25 cellular contexts compared by ENCODE assay signal in the genomic region with DNA sequence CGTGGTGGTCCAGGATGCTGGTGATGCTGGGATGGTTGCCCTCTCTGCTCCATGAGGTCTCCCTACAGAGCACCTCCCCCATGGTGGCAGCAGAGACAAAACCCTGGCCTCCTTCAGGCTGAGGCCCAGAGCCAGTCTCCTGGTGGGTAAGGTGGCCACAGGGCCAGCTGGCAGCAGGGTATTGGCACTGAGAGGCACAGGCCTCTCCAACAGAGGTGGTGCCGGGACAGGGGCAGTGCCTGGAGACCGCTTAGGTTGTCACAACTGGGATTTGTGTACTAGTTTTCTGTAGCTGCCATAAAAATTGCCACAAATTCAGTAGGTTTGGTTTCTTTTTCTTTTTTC. TPM values are rescaled to one million over a fixed set of nuclear protein-coding genes. Genes with fewer than 3 reads are reported as not detected.
DNase-seq lines count a peak whose midpoint lies in the region; ATAC-seq and TF ChIP-seq lines count a peak whose summit lies in the region.
"Had no signal": no experiment of that assay in that cellular context is flagged by ENCODE, and none has a peak within 500 bp of the region (broad histone marks: within the 10 kb centered on the region; RNA-seq: fewer than 3 reads in every experiment).

No MANE protein-coding gene starts in this region.

- H3K36me3 Mint-ChIP-seq in activated naive CD4-positive, alpha-beta T cell treated with anti-CD3 and anti-CD28 coated beads, Interleukin-2, amount 10 ng/mL, durations not matched to agents 7 days and 5 days, result no peaks in the 10 kb centered on the region
- no peaks in the 10 kb centered on the region for H3K36me3 Mint-ChIP-seq in central memory CD8-positive, alpha-beta T cell (ENCODE audit: insufficient read depth)
- H3K36me3 Mint-ChIP-seq: activated naive CD8-positive, alpha-beta T cell; CD8-positive, alpha-beta memory T cell; immature natural killer cell had no signal

- CTCF ChIA-PET in activated naive CD4-positive, alpha-beta T cell treated with anti-CD3 and anti-CD28 coated beads, Interleukin-2, amount 10 ng/mL, durations not matched to agents 7 days and 5 days (lab: Charles Lee), result interaction anchor here (0.6 kb wide), 1 partner anchor 518 kb away, joined by 3 read pairs; no protein-coding TSS in a partner anchor
- CTCF ChIA-PET in RWPE1 (lab: Yijun Ruan, JAX), result interaction anchor here (0.6 kb wide), 1 partner anchor 10 kb away, joined by 3 read pairs; no protein-coding TSS in a partner anchor

- no peak overlapping the region for H3K27ac Mint-ChIP-seq in activated naive CD4-positive, alpha-beta T cell treated with anti-CD3 and anti-CD28 coated beads, Interleukin-2, amount 10 ng/mL, durations not matched to agents 7 days and 5 days
- no peak overlapping the region for H3K27ac Mint-ChIP-seq in central memory CD8-positive, alpha-beta T cell (ENCODE audit: low read depth)
- H3K27ac Mint-ChIP-seq: activated CD8-positive, alpha-beta T cell treated with anti-CD3 and anti-CD28 coated beads for 36 hours; activated naive CD8-positive, alpha-beta T cell; stimulated activated naive CD8-positive, alpha-beta T cell treated with anti-CD3 and anti-CD28 coated beads, Interleukin-15, Interleukin-2, amounts not matched to agents 100 ng/mL and 50 ng/mL, for 24 hours; T-helper 17 cell had no signal

- H3K4me1 ChIP-seq in rectal smooth muscle tissue (ENCODE audit: control insufficient read depth, insufficient read depth, low read length), result peaks cover 4% of the 10 kb centered on the region

- peaks cover 73% of the 10 kb centered on the region for H3K27me3 Mint-ChIP-seq in activated naive CD4-positive, alpha-beta T cell treated with anti-CD3 and anti-CD28 coated beads, Interleukin-2, amount 10 ng/mL, durations not matched to agents 7 days and 5 days
- peaks cover 42% of the 10 kb centered on the region for H3K27me3 Mint-ChIP-seq in central memory CD8-positive, alpha-beta T cell

- H3K36me3 ChIP-seq in rectal smooth muscle tissue (ENCODE audit: control insufficient read depth, insufficient read depth, low read length), result no peaks in the 10 kb centered on the region
- H3K36me3 ChIP-seq: ascending aorta, gastrocnemius medialis, left lung, thoracic aorta, vagina had no signal

- peaks cover 16% of the 10 kb centered on the region for H3K27me3 ChIP-seq in rectal smooth muscle tissue (ENCODE audit: control insufficient read depth, insufficient read depth, low read length)
- H3K27me3 ChIP-seq: ascending aorta, vagina had no signal

- POLR2A ChIA-PET in RWPE1 (lab: Yijun Ruan, JAX; ENCODE audit: low non-redundant PET), result no interaction called here

- no peaks in the 10 kb centered on the region for H3K9me3 Mint-ChIP-seq in activated naive CD4-positive, alpha-beta T cell treated with anti-CD3 and anti-CD28 coated beads, Interleukin-2, amount 10 ng/mL, durations not matched to agents 7 days and 5 days
- no peaks in the 10 kb centered on the region for H3K9me3 Mint-ChIP-seq in central memory CD8-positive, alpha-beta T cell
- H3K9me3 Mint-ChIP-seq: activated CD8-positive, alpha-beta T cell treated with anti-CD3 and anti-CD28 coated beads for 36 hours; activated T-helper 17 cell treated with anti-CD3 and anti-CD28 coated beads, Interleukin-2, amount 50 U/mL, for 72 hours; CD8-positive, alpha-beta memory T cell; immature natural killer cell; mesothelial cell of epicardium; stimulated activated naive CD8-positive, alpha-beta T cell treated with anti-CD3 and anti-CD28 coated beads, Interleukin-15, Interleukin-2, amounts not matched to agents 100 ng/mL and 50 ng/mL, for 24 hours had no signal

- H3K4me3 Mint-ChIP-seq in activated naive CD4-positive, alpha-beta T cell treated with anti-CD3 and anti-CD28 coated beads, Interleukin-2, amount 10 ng/mL, durations not matched to agents 7 days and 5 days, result peak overlapping the region; percentile 12
- peak overlapping the region; percentile 31 for H3K4me3 Mint-ChIP-seq in central memory CD8-positive, alpha-beta T cell
- H3K4me3 Mint-ChIP-seq: activated CD8-positive, alpha-beta T cell treated with anti-CD3 and anti-CD28 coated beads for 36 hours; stimulated activated naive CD8-positive, alpha-beta T cell treated with anti-CD3 and anti-CD28 coated beads, Interleukin-15, Interleukin-2, amounts not matched to agents 100 ng/mL and 50 ng/mL, for 24 hours had no signal

- peaks cover 17% of the 10 kb centered on the region for H3K4me1 Mint-ChIP-seq in activated naive CD4-positive, alpha-beta T cell treated with anti-CD3 and anti-CD28 coated beads, Interleukin-2, amount 10 ng/mL, durations not matched to agents 7 days and 5 days
- H3K4me1 Mint-ChIP-seq in central memory CD8-positive, alpha-beta T cell, result peaks cover 5% of the 10 kb centered on the region

- no peak for TF ChIP-seq CTCF in RWPE1 (conservative IDR thresholded peaks at IDR 0.05; ENCODE audit: low read depth)

- no peak for ATAC-seq in central memory CD8-positive, alpha-beta T cell (replicated peaks; ENCODE audit: extremely low read depth, poor library complexity, severe bottlenecking)
- peak; percentile 54 for ATAC-seq in left lobe of liver
- ATAC-seq: activated CD8-positive, alpha-beta T cell treated with anti-CD3 and anti-CD28 coated beads for 36 hours; activated T-helper 17 cell treated with anti-CD3 and anti-CD28 coated beads, Interleukin-2, amount 50 U/mL, for 72 hours; gastrocnemius medialis; left lung; T-helper 17 cell had no signal

- no peak overlapping the region for H3K4me3 ChIP-seq in rectal smooth muscle tissue (ENCODE audit: low read length)
- H3K4me3 ChIP-seq: ascending aorta, gastrocnemius medialis, left lung, thoracic aorta, vagina had no signal

- H3K27ac ChIP-seq in rectal smooth muscle tissue (ENCODE audit: low read depth, low read length) (no peak overlapping the region), RWPE1 (no peak overlapping the region)
- H3K27ac ChIP-seq: ascending aorta, left lung, thoracic aorta, vagina had no signal

- H3K9ac ChIP-seq in rectal smooth muscle tissue (ENCODE audit: low read length), result peak overlapping the region; percentile 22
- H3K9ac ChIP-seq: SK-N-SH had no signal

- DNase-seq in activated naive CD4-positive, alpha-beta T cell treated with anti-CD3 and anti-CD28 coated beads, Interleukin-2, amount 10 ng/mL, durations not matched to agents 7 days and 5 days, result no peak
- DNase-seq in activated naive CD4-positive, alpha-beta T cell treated with anti-CD3 and anti-CD28 coated beads, Interleukin-2, amount 50 U/mL, for 16 hours, result no peak
- DNase-seq in central memory CD8-positive, alpha-beta T cell (ENCODE audit: low spot score in 2 of 2), result no peak
- no peak for DNase-seq in left lobe of liver (ENCODE audit: low spot score)
- no peak for DNase-seq in NCI-H345 treated with DMSO at 0.1 percent for 48 hours (lab: John Stamatoyannopoulos, UW; ENCODE audit: unreplicated experiment)
- DNase-seq in NCI-H82 treated with DMSO at 0.1 percent for 48 hours (lab: John Stamatoyannopoulos, UW; ENCODE audit: unreplicated experiment), result no peak
- no peak for DNase-seq in RWPE1 (ENCODE audit: low spot score)
- DNase-seq: activated CD8-positive, alpha-beta T cell treated with anti-CD3 and anti-CD28 coated beads for 36 hours; CD8-positive, alpha-beta memory T cell; gastrocnemius medialis; immature natural killer cell; NCI-H1930; NCI-H526 treated with DMSO at 0.1 percent for 48 hours; SK-N-SH; T-helper 17 cell had no signal

RNA-seq across cellular contexts. Expression of a gene that starts 6.1 kb away (rescaled TPM):
- total RNA-seq in left lobe of liver, result 39.2 TPM

RNA-seq across cellular contexts. Expression of a gene that starts 15.2 kb away (rescaled TPM):
- total RNA-seq in left lobe of liver, result 1.3 TPM
- total RNA-seq: A172, ascending aorta, gastrocnemius medialis, thoracic aorta, vagina had no signal
